Comparison of ENCODE assay signal across 22 cellular contexts in genomic region chr6:84043555-84043954, GRCh38. TPM values are rescaled to one million over a fixed set of nuclear protein-coding genes. Genes with fewer than 3 reads are reported as not detected.
"Had no signal": no experiment of that assay in that cellular context is flagged by ENCODE, and none has a peak within 500 bp of the region (broad histone marks: within the 10 kb centered on the region; RNA-seq: fewer than 3 reads in every experiment).

No MANE protein-coding gene starts in this region.

- H3K4me3 ChIP-seq: coronary artery, dorsolateral prefrontal cortex, esophagus squamous epithelium, gastroesophageal sphincter, heart right ventricle, left lung, lower lobe of right lung, mucosa of descending colon had no signal

- H3K27ac Mint-ChIP-seq: mesothelial cell of epicardium had no signal

- H3K36me3 Mint-ChIP-seq: mesothelial cell of epicardium had no signal

- H3K9me3 ChIP-seq: esophagus squamous epithelium, gastroesophageal sphincter, heart right ventricle, left lung, lower lobe of right lung, mucosa of descending colon had no signal

- H3K27me3 ChIP-seq: esophagus squamous epithelium, left lung had no signal

- H3K4me3 Mint-ChIP-seq: mesothelial cell of epicardium had no signal

- H3K27ac ChIP-seq: dorsolateral prefrontal cortex, epithelial cell of prostate, esophagus squamous epithelium, gastroesophageal sphincter, heart right ventricle, left lung, lower lobe of right lung had no signal

- H3K36me3 ChIP-seq: esophagus squamous epithelium, gastroesophageal sphincter, heart right ventricle, left lung, lower lobe of right lung had no signal

- H3K4me1 ChIP-seq: esophagus squamous epithelium, gastroesophageal sphincter, heart right ventricle, left lung, lower lobe of right lung had no signal

- DNase-seq: cerebellar nuclear complex; dermis blood vessel endothelial cell; dorsolateral prefrontal cortex; effector CD4-positive, alpha-beta T cell; effector memory CD4-positive, alpha-beta T cell; erythroblast; esophagus squamous epithelium; foreskin fibroblast; head of caudate nucleus; heart right ventricle; hippocampal formation; left cardiac atrium; left lung; left ventricle myocardium superior; lower lobe of right lung; mesenchymal stem cell; mucosa of descending colon had no signal

RNA-seq across cellular contexts. Expression of gene MRAP2, which starts 10.0 kb away (rescaled TPM):
- total RNA-seq: kidney epithelial cell, left ventricle myocardium superior had no signal
